14 cellular contexts compared by ENCODE assay signal in the genomic region with DNA sequence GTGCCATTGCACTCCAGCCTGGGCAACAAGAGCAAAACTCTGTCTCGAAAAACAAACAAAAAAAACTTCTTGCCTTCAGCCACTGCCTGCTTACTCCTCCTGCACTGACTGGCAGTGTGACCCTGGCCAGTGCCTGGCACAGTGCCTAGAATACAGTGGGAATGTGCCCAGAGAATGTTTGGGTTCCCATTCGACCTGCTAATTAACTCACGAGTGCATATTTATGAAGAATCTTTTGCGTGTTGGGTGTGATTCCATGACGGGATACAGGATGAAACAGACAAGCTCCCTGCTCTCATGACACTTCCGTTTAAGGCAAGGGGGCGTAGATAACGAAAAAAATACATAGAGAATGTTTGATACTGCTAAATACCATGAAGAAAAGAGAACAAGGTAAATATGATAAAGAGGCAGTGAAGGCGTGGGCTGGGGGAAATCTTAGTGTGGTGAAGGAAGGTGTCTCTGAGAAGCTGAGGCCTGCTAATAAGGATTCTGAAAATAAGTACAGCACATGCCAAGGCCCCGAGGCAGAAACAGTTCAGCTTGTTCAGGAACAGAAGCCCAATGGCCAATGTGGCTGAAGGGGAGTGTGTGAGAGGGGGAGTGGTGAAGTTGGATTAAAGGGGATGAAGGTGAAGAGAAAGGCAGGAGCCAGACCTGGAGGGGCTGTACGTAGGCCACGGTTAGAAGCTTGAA. TPM values are rescaled to one million over a fixed set of nuclear protein-coding genes. Genes with fewer than 3 reads are reported as not detected.
A peak's percentile ranks its signal among the peaks of the same experiment; 100 is the strongest.
DNase-seq lines count a peak whose midpoint lies in the region; ATAC-seq, FAIRE-seq and TF ChIP-seq lines count a peak whose summit lies in the region.
"Had no signal": no experiment of that assay in that cellular context is flagged by ENCODE, and none has a peak within 500 bp of the region (broad histone marks: within the 10 kb centered on the region; RNA-seq: fewer than 3 reads in every experiment).

No MANE protein-coding gene starts in this region.

- H3K27me3 Mint-ChIP-seq in activated CD8-positive, alpha-beta T cell treated with anti-CD3 and anti-CD28 coated beads for 36 hours, result no peaks in the 10 kb centered on the region

- POLR2A ChIA-PET in activated CD8-positive, alpha-beta T cell treated with anti-CD3 and anti-CD28 coated beads for 36 hours (lab: Charles Lee), result interaction anchor here (0.6 to 5.8 kb wide), 10 partner anchors 10 to 36 kb away, joined by 3 to 52 read pairs (median 6); no protein-coding TSS in a partner anchor
- POLR2A ChIA-PET in HepG2 (lab: Yijun Ruan, JAX), result no interaction called here

- H3K4me3 ChIP-seq in heart left ventricle (peak overlapping the region in 4 of 12 donors; percentile 0 to 68 (median 14)), HepG2 (replicated peaks in 1 of 3; ENCODE audit: insufficient read depth in 1 of 3, low read depth in 2 of 3, low read length in 3 of 3) (no peak overlapping the region), transverse colon (no peak overlapping the region), gastroesophageal sphincter (no peak overlapping the region)
- H3K4me3 ChIP-seq: suprapubic skin had no signal

- H3K79me2 ChIP-seq in HepG2 (ENCODE audit: insufficient read depth, low read length), result no peaks in the 10 kb centered on the region

- peak overlapping the region; percentile 91 for H3K27ac Mint-ChIP-seq in activated CD8-positive, alpha-beta T cell treated with anti-CD3 and anti-CD28 coated beads for 36 hours

- TF ChIP-seq RAD21 in HepG2 (CRISPR knock-in tag; IDR thresholded peaks at IDR 0.05), result no peak

- H3K36me3 ChIP-seq in heart left ventricle, result peaks cover 0 to 3% (median 0%) of the 10 kb centered on the region in 9 donors
- no peaks in the 10 kb centered on the region for H3K36me3 ChIP-seq in HepG2 (replicated peaks in 1 of 2; ENCODE audit: control insufficient read depth in 1 of 2, insufficient read depth in 2 of 2, low read length in 2 of 2)
- no peaks in the 10 kb centered on the region for H3K36me3 ChIP-seq in transverse colon
- H3K36me3 ChIP-seq in gastroesophageal sphincter, result no peaks in the 10 kb centered on the region
- H3K36me3 ChIP-seq: suprapubic skin had no signal

- TF ChIP-seq EP300 in HepG2 (IDR thresholded peaks at IDR 0.05; ENCODE audit: low read depth in 2 of 2, low read length in 2 of 2) (no peak), HepG2 (CRISPR knock-in tag; IDR thresholded peaks at IDR 0.05; ENCODE audit: borderline replicate concordance) (no peak), transverse colon (IDR thresholded peaks at IDR 0.05; ENCODE audit: low read depth) (no peak), gastroesophageal sphincter (IDR thresholded peaks at IDR 0.05) (no peak)

- H3K27me3 ChIP-seq in heart left ventricle (peaks cover 0 to 18% (median 5%) of the 10 kb centered on the region in 9 donors), HepG2 (ENCODE audit: control insufficient read depth in 1 of 2, insufficient read depth in 2 of 2, low read length in 2 of 2) (peaks cover 10 to 77% of the 10 kb centered on the region in 2 experiments), transverse colon (peaks cover 7% of the 10 kb centered on the region), gastroesophageal sphincter (peaks cover 40% of the 10 kb centered on the region)

- H3K9ac ChIP-seq in HepG2 (ENCODE audit: insufficient read depth, low read depth, low read length), result no peak overlapping the region

- peak overlapping the region; percentile 79 for H3K4me3 Mint-ChIP-seq in activated CD8-positive, alpha-beta T cell treated with anti-CD3 and anti-CD28 coated beads for 36 hours
- H3K4me3 Mint-ChIP-seq: neural crest cell had no signal

- H3K4me2 ChIP-seq in HepG2 (ENCODE audit: low read depth, low read length), result no peak overlapping the region

- in situ Hi-C loops in HepG2 (cut with HindIII; ENCODE audit: extremely low pct_ligation_motif_present, low pct_unique_long_range_greater_than_20kb), result no loop called here
- in situ Hi-C loops in transverse colon (cut with MboI; ENCODE audit: low pct_ligation_motif_present in 1 of 4, low pct_unique_long_range_greater_than_20kb in 1 of 4, low sequenced_read_pairs in 3 of 4), result no loop called here

- H3K27ac ChIP-seq in heart left ventricle (peak overlapping the region in 11 of 12 donors; percentile 6 to 91 (median 58)), HepG2 (ENCODE audit: extremely low read length, insufficient read depth, low read length) (no peak overlapping the region), transverse colon (peak overlapping the region; percentile 51 to 59 (median 56)), gastroesophageal sphincter (peak overlapping the region in 1 of 4 donors; percentile 42)
- H3K27ac ChIP-seq: suprapubic skin had no signal

- peaks cover 66% of the 10 kb centered on the region for H3K36me3 Mint-ChIP-seq in activated CD8-positive, alpha-beta T cell treated with anti-CD3 and anti-CD28 coated beads for 36 hours (ENCODE audit: low read depth)

- ATAC-seq in heart left ventricle, result no peak
- ATAC-seq in left cardiac atrium, result no peak
- no peak for ATAC-seq in activated CD8-positive, alpha-beta T cell treated with anti-CD3 and anti-CD28 coated beads for 36 hours
- no peak for ATAC-seq in HepG2
- ATAC-seq in gastroesophageal sphincter, result no peak

- H3K9me3 ChIP-seq in heart left ventricle (no peaks in the 10 kb centered on the region), HepG2 (ENCODE audit: low read length) (no peaks in the 10 kb centered on the region), transverse colon (no peaks in the 10 kb centered on the region), gastroesophageal sphincter (no peaks in the 10 kb centered on the region)
- H3K9me3 ChIP-seq: Caco-2, suprapubic skin had no signal

- no TSS peak for BruUV-seq in HepG2 (replicated peaks; lab: Mats Ljungman, UMichigan)

- FAIRE-seq in HepG2 (lab: Jason Lieb, UNC), result no peak

- peaks cover 77% of the 10 kb centered on the region for H3K4me1 Mint-ChIP-seq in activated CD8-positive, alpha-beta T cell treated with anti-CD3 and anti-CD28 coated beads for 36 hours (ENCODE audit: low read depth)

- intact Hi-C loops in heart left ventricle (cut with DNase I) (loop anchor here in 1 of 10 donors (5.0 kb wide), 1 partner anchor 47 kb away; no protein-coding TSS in a partner anchor), left cardiac atrium (cut with DNase I) (no loop called here), HepG2 (cut with micrococcal nuclease; ENCODE audit: unreplicated experiment) (no loop called here), transverse colon (cut with DNase I; ENCODE audit: low total_unique reads) (loop anchor here (10.0 kb wide), 1 partner anchor 50 kb away; no protein-coding TSS in a partner anchor)
- intact Hi-C loops in activated CD8-positive, alpha-beta T cell treated with anti-CD3 and anti-CD28 coated beads for 36 hours (cut with micrococcal nuclease), result no loop called here

- WGBS in heart left ventricle, 4 donors, result 43 to 58% (median 53%) methylated on average over 12 of the region's 12 CpGs
- WGBS in HepG2 (ENCODE audit: low lambda C conversion rate), result 16% methylated on average over 12 of the region's 12 CpGs
- WGBS in transverse colon (ENCODE audit: low coverage in 1 of 2), 2 donors, result 50 to 57% methylated on average over 12 of the region's 12 CpGs
- 50 to 76% methylated on average over 6 to 12 of the region's 12 CpGs for WGBS in gastroesophageal sphincter (ENCODE audit: low coverage in 1 of 2), 2 donors

- CTCF ChIA-PET in activated CD8-positive, alpha-beta T cell treated with anti-CD3 and anti-CD28 coated beads for 36 hours (lab: Charles Lee), result interaction anchor here (0.9 to 8.9 kb wide), 5 partner anchors 9 to 35 kb away, joined by 3 to 58 read pairs (median 9); a partner anchor contains a TSS
- CTCF ChIA-PET in HepG2 (lab: Yijun Ruan, JAX; ENCODE audit: low intra/inter-chr PET ratio, low total read pairs), result no interaction called here

- H2AFZ ChIP-seq in HepG2 (ENCODE audit: low read length), result no peak overlapping the region

- TF ChIP-seq CTCF in heart left ventricle (IDR thresholded peaks at IDR 0.05), result no peak
- TF ChIP-seq CTCF in activated CD8-positive, alpha-beta T cell treated with anti-CD3 and anti-CD28 coated beads for 36 hours (IDR thresholded peaks at IDR 0.05), result no peak
- no peak for TF ChIP-seq CTCF in HepG2 (CRISPR knock-in tag; IDR thresholded peaks at IDR 0.05)
- no peak for TF ChIP-seq CTCF in transverse colon (IDR thresholded peaks at IDR 0.05)
- no peak for TF ChIP-seq CTCF in gastroesophageal sphincter (IDR thresholded peaks at IDR 0.05)

- H3K4me1 ChIP-seq in heart left ventricle, result peaks cover 5 to 95% (median 40%) of the 10 kb centered on the region in 12 donors
- no peaks in the 10 kb centered on the region for H3K4me1 ChIP-seq in HepG2 (ENCODE audit: insufficient read depth, low read length)
- peaks cover 0 to 40% (median 9%) of the 10 kb centered on the region in 4 donors for H3K4me1 ChIP-seq in transverse colon
- H3K4me1 ChIP-seq in gastroesophageal sphincter, result peaks cover 0 to 38% (median 7%) of the 10 kb centered on the region in 3 donors
- H3K4me1 ChIP-seq: Caco-2 had no signal

- DNase-seq in heart left ventricle, result no peak
- DNase-seq in left cardiac atrium, result no peak
- peak; percentile 80 for DNase-seq in activated CD8-positive, alpha-beta T cell treated with anti-CD3 and anti-CD28 coated beads for 36 hours
- DNase-seq in HepG2 (ENCODE audit: low spot score), result no peak
- DNase-seq in transverse colon, result no peak
- DNase-seq in HK-2 (ENCODE audit: unreplicated experiment), result no peak
- DNase-seq in NCI-H2227 treated with DMSO at 0.1 percent for 48 hours (lab: John Stamatoyannopoulos, UW), result no peak
- DNase-seq: Caco-2, H7 had no signal

- H4K20me1 ChIP-seq in HepG2 (ENCODE audit: insufficient read depth, low read length), result no peaks in the 10 kb centered on the region

- no peaks in the 10 kb centered on the region for H3K9me3 Mint-ChIP-seq in activated CD8-positive, alpha-beta T cell treated with anti-CD3 and anti-CD28 coated beads for 36 hours
- H3K9me3 Mint-ChIP-seq: neural crest cell had no signal

- TF ChIP-seq POLR2A in heart left ventricle (IDR thresholded peaks at IDR 0.05) (no peak), HepG2 (IDR thresholded peaks at IDR 0.05; ENCODE audit: insufficient read depth in 1 of 2, low read depth in 2 of 2, low read length in 2 of 2) (no peak), transverse colon (IDR thresholded peaks at IDR 0.05) (no peak), gastroesophageal sphincter (IDR thresholded peaks at IDR 0.05) (no peak)

RNA-seq across cellular contexts. Expression of a gene that starts 4.3 kb away (rescaled TPM):
- total RNA-seq in heart left ventricle (10 to 100 TPM in 4 of 9 donors, 1 to 10 TPM in 5; 3.3 to 16.1 (median 6.4) TPM), left cardiac atrium (10 to 100 TPM in 1 of 2 donors, 1 to 10 TPM in 1; 5.7 to 12.5 TPM), HepG2 (2016; rRNA removed; fragmentation: Illumina TruSeq; extraction: Trizol) (not detected in 2 replicates), transverse colon (1 to 10 TPM in 3 of 4 donors, under 1 TPM in 1; 0.60 to 7.6 (median 5.9) TPM), gastroesophageal sphincter (1 to 10 TPM; 1.1 to 6.6 (median 5.0) TPM)
- polyA plus RNA-seq in heart left ventricle (1 to 10 TPM; 3.5 to 7.7 TPM), HepG2 (2011; rRNA removed) (not detected in 2 replicates)
- 10 to 100 TPM; 39.3 to 45.1 TPM for total RNA-seq in activated CD8-positive, alpha-beta T cell treated with anti-CD3 and anti-CD28 coated beads for 36 hours
- not detected in 2 replicates for total RNA-seq in HepG2 (2016; cell fraction: cytosol; rRNA removed; fragmentation: Illumina TruSeq; extraction: Trizol; ENCODE audit: low read depth)
- not detected in 2 replicates for total RNA-seq in HepG2 (2016; cell fraction: insoluble cytoplasmic fraction; rRNA removed; fragmentation: Illumina TruSeq; extraction: Trizol)
- total RNA-seq in HepG2 (2016; cell fraction: membrane; rRNA removed; fragmentation: Illumina TruSeq; extraction: Trizol), result not detected in 2 replicates
- not detected in 2 replicates for total RNA-seq in HepG2 (2016; cell fraction: nucleus; rRNA removed; fragmentation: Illumina TruSeq; extraction: Trizol)
- polyA plus RNA-seq in HepG2 (2011; cell fraction: cytosol; rRNA removed), result 0.04 TPM in 1 of 2 replicates, not detected in the other
- polyA plus RNA-seq in HepG2 (2011; cell fraction: nucleus; rRNA removed), result not detected in 2 replicates
- not detected in 2 replicates for polyA plus RNA-seq in HepG2 (2012)
- not detected in 2 replicates for polyA plus RNA-seq in HepG2 (2016; cell fraction: cytosol; fragmentation: Illumina TruSeq; extraction: Trizol; ENCODE audit: low read depth)
- not detected in 2 replicates for polyA plus RNA-seq in HepG2 (2016; cell fraction: insoluble cytoplasmic fraction; fragmentation: Illumina TruSeq; extraction: Trizol; ENCODE audit: low read depth)
- not detected in 2 replicates for polyA plus RNA-seq in HepG2 (2016; cell fraction: membrane; fragmentation: Illumina TruSeq; extraction: Trizol; ENCODE audit: low read depth)
- not detected in 2 replicates for polyA plus RNA-seq in HepG2 (2016; cell fraction: nucleus; fragmentation: Illumina TruSeq; extraction: Trizol; ENCODE audit: insufficient read depth, low read depth)
- polyA minus RNA-seq in HepG2 (2011; rRNA and poly(A)+ RNA removed; ENCODE audit: low replicate concordance), result not detected in 2 replicates
- not detected in 2 replicates for polyA minus RNA-seq in HepG2 (2011; cell fraction: cytosol; rRNA and poly(A)+ RNA removed)
- polyA minus RNA-seq in HepG2 (2011; cell fraction: nucleus; rRNA and poly(A)+ RNA removed), result not detected in 2 replicates
- total RNA-seq: Caco-2, LHCN-M2, NCI-H460 had no signal

RNA-seq across cellular contexts. Expression of a gene that starts 4.4 kb away (rescaled TPM):
- 1 to 10 TPM in 8 of 9 donors, under 1 TPM in 1; 0.76 to 4.9 (median 1.2) TPM for total RNA-seq in heart left ventricle
- polyA plus RNA-seq in heart left ventricle, result 1 to 10 TPM; 1.8 to 2.6 TPM
- total RNA-seq in left cardiac atrium, result 1 to 10 TPM; 1.9 to 2.2 TPM
- total RNA-seq in activated CD8-positive, alpha-beta T cell treated with anti-CD3 and anti-CD28 coated beads for 36 hours, result 10 to 100 TPM; 21.7 to 23.9 TPM
- not detected in 2 replicates for total RNA-seq in HepG2 (2016; rRNA removed; fragmentation: Illumina TruSeq; extraction: Trizol)
- not detected in 2 replicates for total RNA-seq in HepG2 (2016; cell fraction: cytosol; rRNA removed; fragmentation: Illumina TruSeq; extraction: Trizol; ENCODE audit: low read depth)
- total RNA-seq in HepG2 (2016; cell fraction: insoluble cytoplasmic fraction; rRNA removed; fragmentation: Illumina TruSeq; extraction: Trizol), result not detected in 2 replicates
- not detected in 2 replicates for total RNA-seq in HepG2 (2016; cell fraction: membrane; rRNA removed; fragmentation: Illumina TruSeq; extraction: Trizol)
- not detected in 2 replicates for total RNA-seq in HepG2 (2016; cell fraction: nucleus; rRNA removed; fragmentation: Illumina TruSeq; extraction: Trizol)
- not detected in 2 replicates for polyA plus RNA-seq in HepG2 (2011; rRNA removed)
- not detected in 2 replicates for polyA plus RNA-seq in HepG2 (2011; cell fraction: cytosol; rRNA removed)
- not detected in 2 replicates for polyA plus RNA-seq in HepG2 (2011; cell fraction: nucleus; rRNA removed)
- not detected in 2 replicates for polyA plus RNA-seq in HepG2 (2012)
- not detected in 2 replicates for polyA plus RNA-seq in HepG2 (2016; cell fraction: cytosol; fragmentation: Illumina TruSeq; extraction: Trizol; ENCODE audit: low read depth)
- not detected in 2 replicates for polyA plus RNA-seq in HepG2 (2016; cell fraction: insoluble cytoplasmic fraction; fragmentation: Illumina TruSeq; extraction: Trizol; ENCODE audit: low read depth)
- not detected in 2 replicates for polyA plus RNA-seq in HepG2 (2016; cell fraction: membrane; fragmentation: Illumina TruSeq; extraction: Trizol; ENCODE audit: low read depth)
- polyA plus RNA-seq in HepG2 (2016; cell fraction: nucleus; fragmentation: Illumina TruSeq; extraction: Trizol; ENCODE audit: insufficient read depth, low read depth), result not detected in 2 replicates
- polyA minus RNA-seq in HepG2 (2011; rRNA and poly(A)+ RNA removed; ENCODE audit: low replicate concordance), result not detected in 2 replicates
- not detected in 2 replicates for polyA minus RNA-seq in HepG2 (2011; cell fraction: cytosol; rRNA and poly(A)+ RNA removed)
- polyA minus RNA-seq in HepG2 (2011; cell fraction: nucleus; rRNA and poly(A)+ RNA removed), result not detected in 2 replicates
- 1 to 10 TPM in 1 of 4 donors, under 1 TPM in 1, not detected in 2; 0.68 to 4.0 TPM for total RNA-seq in transverse colon
- total RNA-seq in gastroesophageal sphincter, result 1 to 10 TPM in 2 of 4 donors, not detected in 2; 1.2 TPM
- total RNA-seq: Caco-2, H7, LHCN-M2, NCI-H460, neural crest cell had no signal

RNA-seq across cellular contexts. Expression of a gene that starts 15.8 kb away (rescaled TPM):
- total RNA-seq in heart left ventricle, result 1 to 10 TPM in 2 of 9 donors, under 1 TPM in 7; 0.35 to 1.0 (median 0.66) TPM
- polyA plus RNA-seq in heart left ventricle, result 1 to 10 TPM in 1 of 2 donors, under 1 TPM in 1; 0.47 to 1.3 TPM
- under 1 TPM; 0.31 to 0.41 TPM for total RNA-seq in left cardiac atrium
- total RNA-seq in activated CD8-positive, alpha-beta T cell treated with anti-CD3 and anti-CD28 coated beads for 36 hours, result not detected
- not detected in 2 replicates for total RNA-seq in HepG2 (2016; rRNA removed; fragmentation: Illumina TruSeq; extraction: Trizol)
- total RNA-seq in HepG2 (2016; cell fraction: cytosol; rRNA removed; fragmentation: Illumina TruSeq; extraction: Trizol; ENCODE audit: low read depth), result not detected in 2 replicates
- not detected in 2 replicates for total RNA-seq in HepG2 (2016; cell fraction: insoluble cytoplasmic fraction; rRNA removed; fragmentation: Illumina TruSeq; extraction: Trizol)
- not detected in 2 replicates for total RNA-seq in HepG2 (2016; cell fraction: membrane; rRNA removed; fragmentation: Illumina TruSeq; extraction: Trizol)
- total RNA-seq in HepG2 (2016; cell fraction: nucleus; rRNA removed; fragmentation: Illumina TruSeq; extraction: Trizol), result not detected in 2 replicates
- polyA plus RNA-seq in HepG2 (2011; rRNA removed), result not detected in 2 replicates
- not detected in 2 replicates for polyA plus RNA-seq in HepG2 (2011; cell fraction: cytosol; rRNA removed)
- polyA plus RNA-seq in HepG2 (2011; cell fraction: nucleus; rRNA removed), result not detected in 2 replicates
- not detected in 2 replicates for polyA plus RNA-seq in HepG2 (2012)
- polyA plus RNA-seq in HepG2 (2016; cell fraction: cytosol; fragmentation: Illumina TruSeq; extraction: Trizol; ENCODE audit: low read depth), result not detected in 2 replicates
- not detected in 2 replicates for polyA plus RNA-seq in HepG2 (2016; cell fraction: insoluble cytoplasmic fraction; fragmentation: Illumina TruSeq; extraction: Trizol; ENCODE audit: low read depth)
- polyA plus RNA-seq in HepG2 (2016; cell fraction: membrane; fragmentation: Illumina TruSeq; extraction: Trizol; ENCODE audit: low read depth), result 0.16 TPM in 1 of 2 replicates, not detected in the other
- polyA plus RNA-seq in HepG2 (2016; cell fraction: nucleus; fragmentation: Illumina TruSeq; extraction: Trizol; ENCODE audit: insufficient read depth, low read depth), result not detected in 2 replicates
- 0.72 TPM in 1 of 2 replicates, not detected in the other for polyA minus RNA-seq in HepG2 (2011; rRNA and poly(A)+ RNA removed; ENCODE audit: low replicate concordance)
- polyA minus RNA-seq in HepG2 (2011; cell fraction: cytosol; rRNA and poly(A)+ RNA removed), result not detected in 2 replicates
- not detected in 2 replicates for polyA minus RNA-seq in HepG2 (2011; cell fraction: nucleus; rRNA and poly(A)+ RNA removed)
- total RNA-seq in transverse colon, result not detected
- total RNA-seq in gastroesophageal sphincter, result under 1 TPM in 3 of 4 donors, not detected in 1; 0.13 to 0.92 (median 0.39) TPM
- total RNA-seq: NCI-H460, neural crest cell had no signal
